In genomic region chr5:172659909-172660628, GRCh38 we compare ENCODE assay signal across 1 cellular context.
TF ChIP-seq lines count a peak whose summit lies in the region.

No MANE protein-coding gene starts in this region.

TF ChIP-seq in HepG2, 621 proteins besides CTCF, POLR2A, EP300 and RAD21 (continued from another document and continues in another):
- no peak for TF ChIP-seq ZBTB40 (IDR thresholded peaks at IDR 0.05)
- peak; percentile 57; the same call in 1 of the 2 replicates for TF ChIP-seq ZBTB40 (CRISPR knock-in tag; IDR thresholded peaks at IDR 0.05)
- TF ChIP-seq ARID4A (CRISPR knock-in tag; IDR thresholded peaks at IDR 0.05; ENCODE audit: borderline replicate concordance) = peak; percentile 79
- TF ChIP-seq NONO (IDR thresholded peaks at IDR 0.05) = no peak
- TF ChIP-seq NONO (CRISPR knock-in tag; conservative IDR thresholded peaks at IDR 0.05) = peak; percentile 80
- TF ChIP-seq ZNF766 (CRISPR knock-in tag; IDR thresholded peaks at IDR 0.05; ENCODE audit: borderline replicate concordance) = no peak
- TF ChIP-seq TFAP4 (IDR thresholded peaks at IDR 0.05; ENCODE audit: borderline replicate concordance, low read depth) = peak; percentile 89
- TF ChIP-seq GATAD2A (CRISPR knock-in tag; IDR thresholded peaks at IDR 0.05) = peak; percentile 57
- TF ChIP-seq MTF1 (CRISPR knock-in tag; IDR thresholded peaks at IDR 0.05) = no peak
- TF ChIP-seq ZFP1 (CRISPR knock-in tag; IDR thresholded peaks at IDR 0.05) = no peak
- TF ChIP-seq FOXM1 (CRISPR knock-in tag; IDR thresholded peaks at IDR 0.05) = no peak
- TF ChIP-seq RXRA (CRISPR knock-in tag; IDR thresholded peaks at IDR 0.05) = peak; percentile 77
- TF ChIP-seq CREM (IDR thresholded peaks at IDR 0.05) = peak; percentile 65
- TF ChIP-seq CREM (CRISPR knock-in tag; IDR thresholded peaks at IDR 0.05) = no peak
- no peak for TF ChIP-seq ZNF343 (CRISPR knock-in tag; IDR thresholded peaks at IDR 0.05)
- TF ChIP-seq MTF2 (CRISPR knock-in tag; IDR thresholded peaks at IDR 0.05; ENCODE audit: borderline replicate concordance) = peak; percentile 73; the same call in 1 of the 2 replicates
- TF ChIP-seq ZNF605 (CRISPR knock-in tag; IDR thresholded peaks at IDR 0.05) = peak; percentile 50; the same call in 1 of the 2 replicates
- TF ChIP-seq ZNF160 (CRISPR knock-in tag; IDR thresholded peaks at IDR 0.05) = peak; percentile 38; the same call in 1 of the 2 replicates
- TF ChIP-seq HNF1B (CRISPR knock-in tag; IDR thresholded peaks at IDR 0.05) = peak; percentile 78
- TF ChIP-seq ZNF749 (CRISPR knock-in tag; IDR thresholded peaks at IDR 0.05; ENCODE audit: borderline replicate concordance) = no peak
- TF ChIP-seq NAIF1 (CRISPR knock-in tag; IDR thresholded peaks at IDR 0.05; ENCODE audit: borderline replicate concordance) = 0 out of 2 replicates have a peak, but pooled peaks have one; percentile 33
- TF ChIP-seq KAT8 (CRISPR knock-in tag; IDR thresholded peaks at IDR 0.05) = peak; percentile 78
- TF ChIP-seq CEBPB (IDR thresholded peaks at IDR 0.05; ENCODE audit: borderline replicate concordance, low read depth, low read length) = no peak
- no peak for TF ChIP-seq RBM39 (IDR thresholded peaks at IDR 0.05; ENCODE audit: low read depth, low read length, poor library complexity, severe bottlenecking)
- TF ChIP-seq TAF1 (CRISPR knock-in tag; IDR thresholded peaks at IDR 0.05) = peak; percentile 53; the same call in 1 of the 2 replicates
- TF ChIP-seq ARID2 (CRISPR knock-in tag; IDR thresholded peaks at IDR 0.05; ENCODE audit: borderline replicate concordance) = no peak
- TF ChIP-seq PRMT3 (CRISPR knock-in tag; IDR thresholded peaks at IDR 0.05; ENCODE audit: borderline replicate concordance, low read depth) = no peak
- TF ChIP-seq CAMTA2 (CRISPR knock-in tag; IDR thresholded peaks at IDR 0.05; ENCODE audit: borderline replicate concordance) = no peak
- peak; percentile 98 for TF ChIP-seq JUN (CRISPR knock-in tag; IDR thresholded peaks at IDR 0.05)
- TF ChIP-seq PAX8 (CRISPR knock-in tag; IDR thresholded peaks at IDR 0.05; ENCODE audit: borderline replicate concordance) = no peak
- TF ChIP-seq MNT (IDR thresholded peaks at IDR 0.05) = 0 out of 2 replicates have a peak, but pooled peaks have one; percentile 2
- TF ChIP-seq TARDBP (CRISPR knock-in tag; IDR thresholded peaks at IDR 0.05) = peak; percentile 62
- TF ChIP-seq ZBTB25 (CRISPR knock-in tag; IDR thresholded peaks at IDR 0.05) = 0 out of 2 replicates have a peak, but pooled peaks have one; percentile 40
- no peak for TF ChIP-seq MBNL3 (CRISPR knock-in tag; conservative IDR thresholded peaks at IDR 0.05)
- peak; percentile 53 for TF ChIP-seq SKI (IDR thresholded peaks at IDR 0.05; ENCODE audit: partially characterized antibody)
- TF ChIP-seq ZNF703 (CRISPR knock-in tag; IDR thresholded peaks at IDR 0.05; ENCODE audit: borderline replicate concordance) = no peak
- peak; percentile 64; the same call in 1 of the 2 replicates for TF ChIP-seq MTA1 (CRISPR knock-in tag; IDR thresholded peaks at IDR 0.05; ENCODE audit: borderline replicate concordance)
- TF ChIP-seq BRCA1 (CRISPR knock-in tag; IDR thresholded peaks at IDR 0.05) = no peak
- TF ChIP-seq SP5 (CRISPR knock-in tag; IDR thresholded peaks at IDR 0.05; ENCODE audit: borderline replicate concordance, low read depth) = 0 out of 2 replicates have a peak, but pooled peaks have one; percentile 50
- TF ChIP-seq IRX3 (CRISPR knock-in tag; IDR thresholded peaks at IDR 0.05; ENCODE audit: borderline replicate concordance, low read depth) = no peak
- no peak for TF ChIP-seq TRIM24 (CRISPR knock-in tag; IDR thresholded peaks at IDR 0.05)
- no peak; the same call in 1 of the 2 replicates for TF ChIP-seq ZNF589 (CRISPR knock-in tag; conservative IDR thresholded peaks at IDR 0.05)
- peak; percentile 73 for TF ChIP-seq ZFY (CRISPR knock-in tag; IDR thresholded peaks at IDR 0.05)
- TF ChIP-seq ZNF335 (CRISPR knock-in tag; IDR thresholded peaks at IDR 0.05) = peak; percentile 67; the same call in 1 of the 2 replicates
- TF ChIP-seq DNMT1 (CRISPR knock-in tag; IDR thresholded peaks at IDR 0.05) = no peak
- TF ChIP-seq SMARCE1 (IDR thresholded peaks at IDR 0.05; ENCODE audit: borderline replicate concordance) = no peak
- TF ChIP-seq MXD4 (CRISPR knock-in tag; IDR thresholded peaks at IDR 0.05) = peak; percentile 28; the same call in 1 of the 2 replicates
- no peak for TF ChIP-seq AGO2 (optimal IDR thresholded peaks at IDR 0.05; ENCODE audit: low read depth, low read length)
- TF ChIP-seq ZNF816 (CRISPR knock-in tag; IDR thresholded peaks at IDR 0.05; ENCODE audit: borderline replicate concordance) = no peak
- TF ChIP-seq CHD2 (IDR thresholded peaks at IDR 0.05; ENCODE audit: low read depth, low read length) = no peak
- TF ChIP-seq TAF15 (IDR thresholded peaks at IDR 0.05; ENCODE audit: low read depth, low read length, poor library complexity, severe bottlenecking) = no peak
- 0 out of 2 replicates have a peak, but pooled peaks have one; percentile 42 for TF ChIP-seq NFIC (IDR thresholded peaks at IDR 0.05; ENCODE audit: low read length)
- TF ChIP-seq ESRRA (CRISPR knock-in tag; IDR thresholded peaks at IDR 0.05; ENCODE audit: low read depth) = peak; percentile 80; the same call in 1 of the 2 replicates
- TF ChIP-seq ZFP41 (CRISPR knock-in tag; IDR thresholded peaks at IDR 0.05; ENCODE audit: borderline replicate concordance) = no peak
